8 cellular contexts compared by ENCODE assay signal in genomic region chr15:98647774-98648653, GRCh38. TPM values are rescaled to one million over a fixed set of nuclear protein-coding genes. Genes with fewer than 3 reads are reported as not detected.
A peak's percentile ranks its signal among the peaks of the same experiment; 100 is the strongest.
DNase-seq lines count a peak whose midpoint lies in the region; ATAC-seq, FAIRE-seq and TF ChIP-seq lines count a peak whose summit lies in the region.

Gene IGF1R (plus strand): TSS chr15:98648539. CDS start chr15:98649582, 1,043 bp downstream.

- peak within 1 kb of the TSS; percentile 92 for H3K27ac ChIP-seq in astrocyte (ENCODE audit: low read depth, low read length)
- peak within 1 kb of the TSS; percentile 95 for H3K27ac ChIP-seq in vagina

- H3K4me1 Mint-ChIP-seq in T-helper 2 cell treated with Interferon-gamma antibody and Interleukin-4, amounts not matched to agents 5 μg/mL and 100 μg/mL, for 36 hours (ENCODE audit: low read depth): peaks cover 29% of the 10 kb centered on the region
- H3K4me1 Mint-ChIP-seq in astrocyte (ENCODE audit: low read depth, unreplicated experiment): peaks cover 11% of the 10 kb centered on the region

- peak; percentile 79 for ATAC-seq in HG02763 (IDR thresholded peaks at IDR 0.05; ENCODE audit: unreplicated experiment)

- H3K4me1 ChIP-seq in astrocyte (ENCODE audit: insufficient read depth, low read length) (peaks cover 11% of the 10 kb centered on the region), vagina (peaks cover 14% of the 10 kb centered on the region)

- H3K36me3 Mint-ChIP-seq in T-helper 2 cell treated with Interferon-gamma antibody and Interleukin-4, amounts not matched to agents 5 μg/mL and 100 μg/mL, for 36 hours (ENCODE audit: low read depth): no peaks in the 10 kb centered on the region
- peaks cover 2% of the 10 kb centered on the region for H3K36me3 Mint-ChIP-seq in astrocyte (ENCODE audit: low read depth, unreplicated experiment)

- no peaks in the 10 kb centered on the region for H3K9me3 Mint-ChIP-seq in T-helper 2 cell treated with Interferon-gamma antibody and Interleukin-4, amounts not matched to agents 5 μg/mL and 100 μg/mL, for 36 hours
- peaks cover 1% of the 10 kb centered on the region for H3K9me3 Mint-ChIP-seq in astrocyte (ENCODE audit: unreplicated experiment)

- H4K20me1 ChIP-seq in astrocyte (ENCODE audit: insufficient read depth, low read length): peaks cover 29% of the 10 kb centered on the region

- peaks cover 41% of the 10 kb centered on the region for H3K79me2 ChIP-seq in astrocyte (ENCODE audit: insufficient read depth, low read length)

- H3K4me3 Mint-ChIP-seq in T-helper 2 cell treated with Interferon-gamma antibody and Interleukin-4, amounts not matched to agents 5 μg/mL and 100 μg/mL, for 36 hours: peak within 1 kb of the TSS; percentile 81
- peak within 1 kb of the TSS; percentile 87 for H3K4me3 Mint-ChIP-seq in astrocyte (ENCODE audit: unreplicated experiment)

- TF ChIP-seq CTCF in GM12875 (IDR thresholded peaks at IDR 0.05; ENCODE audit: borderline replicate concordance, insufficient read depth, low read depth, low read length): no peak
- no peak for TF ChIP-seq CTCF in astrocyte (IDR thresholded peaks at IDR 0.05; ENCODE audit: insufficient read depth, low read depth, low read length)
- TF ChIP-seq CTCF in vagina (IDR thresholded peaks at IDR 0.05): peak in 2 of 3 experiments; percentile 0 to 31

- TF ChIP-seq POLR2A in vagina (IDR thresholded peaks at IDR 0.05): peak in 1 of 2 donors; percentile 18

- H3K36me3 ChIP-seq in astrocyte (ENCODE audit: insufficient read depth, low read length) (no peaks in the 10 kb centered on the region), vagina (no peaks in the 10 kb centered on the region)

- H3K9ac ChIP-seq in astrocyte (ENCODE audit: low read length): peak within 1 kb of the TSS; percentile 96

- peak within 1 kb of the TSS; percentile 78 for H2AFZ ChIP-seq in astrocyte (ENCODE audit: low read depth, low read length)

- no peak for FAIRE-seq in astrocyte (lab: Jason Lieb, UNC)

- H3K27me3 Mint-ChIP-seq in T-helper 2 cell treated with Interferon-gamma antibody and Interleukin-4, amounts not matched to agents 5 μg/mL and 100 μg/mL, for 36 hours (ENCODE audit: low read depth): peaks cover 58% of the 10 kb centered on the region
- no peaks in the 10 kb centered on the region for H3K27me3 Mint-ChIP-seq in astrocyte (ENCODE audit: low read depth, unreplicated experiment)

- intact Hi-C loops in vagina (cut with DNase I): loop anchor here (10.0 kb wide), 1 partner anchor 437 kb away; no protein-coding TSS in a partner anchor

- peak; percentile 75 for DNase-seq in NCI-H1417 treated with DMSO at 0.1 percent for 48 hours (lab: John Stamatoyannopoulos, UW)
- peak; percentile 89 for DNase-seq in T-helper 2 cell treated with Interferon-gamma antibody and Interleukin-4, amounts not matched to agents 5 μg/mL and 100 μg/mL, for 36 hours (ENCODE audit: low spot score)
- peak; percentile 75 for DNase-seq in astrocyte (ENCODE audit: low read depth)
- peak; percentile 89 for DNase-seq in hepatic stellate cell (ENCODE audit: low spot score)
- peak; percentile 74 for DNase-seq in renal cortical epithelial cell (ENCODE audit: low read depth)
- no peak for DNase-seq in vagina (ENCODE audit: extremely low spot score in 2 of 2)

- H3K4me3 ChIP-seq in GM12875 (ENCODE audit: low read depth, low read length) (peak within 1 kb of the TSS; percentile 60), astrocyte (ENCODE audit: insufficient read depth, low read depth, low read length) (peak within 1 kb of the TSS; percentile 80), vagina (peak within 1 kb of the TSS; percentile 71 to 82)

- peak within 1 kb of the TSS; percentile 95 for H3K27ac Mint-ChIP-seq in T-helper 2 cell treated with Interferon-gamma antibody and Interleukin-4, amounts not matched to agents 5 μg/mL and 100 μg/mL, for 36 hours
- peak within 1 kb of the TSS; percentile 58 for H3K27ac Mint-ChIP-seq in astrocyte (ENCODE audit: unreplicated experiment)

- H3K9me3 ChIP-seq in astrocyte (ENCODE audit: insufficient read depth, low read depth, low read length) (no peaks in the 10 kb centered on the region), vagina (no peaks in the 10 kb centered on the region)

- H3K27me3 ChIP-seq in astrocyte (ENCODE audit: insufficient read depth, low read length): peaks cover 21% of the 10 kb centered on the region
- H3K27me3 ChIP-seq in vagina: no peaks in the 10 kb centered on the region

- H3K4me2 ChIP-seq in astrocyte (ENCODE audit: low read length): peak within 1 kb of the TSS; percentile 95

RNA-seq across cellular contexts. Expression of gene IGF1R, which starts in this region (rescaled TPM):
- total RNA-seq in astrocyte (247 and 270 TPM in 2 replicates), renal cortical epithelial cell (26.9 and 272 TPM in 2 replicates), vagina (97.7 TPM)

Comparison
In these comparisons a context has a peak if more than half of its experiments do, and no peak if none do; other contexts are left out.
1. CTCF ChIP-seq: peak in vagina (2 of 3); none in GM12875 (single experiment) and astrocyte (single experiment).
2. DNase-seq: peak in NCI-H1417 treated with DMSO at 0.1 percent for 48 hours (single experiment), T-helper 2 cell treated with Interferon-gamma antibody and Interleukin-4, amounts not matched to agents 5 μg/mL and 100 μg/mL, for 36 hours (single experiment), astrocyte (single experiment), hepatic stellate cell (single experiment) and renal cortical epithelial cell (single experiment); none in vagina (0 of 2).
3. Peak in every context shown above with its lines, with median percentiles within 50 percentile points of each other: H3K4me3 ChIP-seq.